ENCODE assay signal across 9 cellular contexts in genomic region chr12:117692512-117692911, GRCh38.
"Had no signal": no experiment of that assay in that cellular context is flagged by ENCODE, and none has a peak within 500 bp of the region (broad histone marks: within the 10 kb centered on the region; RNA-seq: fewer than 3 reads in every experiment).

No MANE protein-coding gene starts in this region.

- H3K9ac ChIP-seq: GM23248 had no signal

- H3K27ac ChIP-seq: GM23248 had no signal

- H2AFZ ChIP-seq: GM23248, GM23338 had no signal

- H3K4me2 ChIP-seq: GM23338 had no signal

- H3K36me3 ChIP-seq: HAP-1 had no signal

- H3K9me3 ChIP-seq: HAP-1 had no signal

- H3K4me3 ChIP-seq: GM23248, GM23338, HAP-1 had no signal

- H3K4me1 ChIP-seq: HAP-1 had no signal

- ATAC-seq: GM23338, HCT116 had no signal

- DNase-seq: GM23248, GOT3, H7, H9, HCEC 1CT, HFFc6 had no signal
